ENCODE assay signal across 13 cellular contexts in the genomic region with DNA sequence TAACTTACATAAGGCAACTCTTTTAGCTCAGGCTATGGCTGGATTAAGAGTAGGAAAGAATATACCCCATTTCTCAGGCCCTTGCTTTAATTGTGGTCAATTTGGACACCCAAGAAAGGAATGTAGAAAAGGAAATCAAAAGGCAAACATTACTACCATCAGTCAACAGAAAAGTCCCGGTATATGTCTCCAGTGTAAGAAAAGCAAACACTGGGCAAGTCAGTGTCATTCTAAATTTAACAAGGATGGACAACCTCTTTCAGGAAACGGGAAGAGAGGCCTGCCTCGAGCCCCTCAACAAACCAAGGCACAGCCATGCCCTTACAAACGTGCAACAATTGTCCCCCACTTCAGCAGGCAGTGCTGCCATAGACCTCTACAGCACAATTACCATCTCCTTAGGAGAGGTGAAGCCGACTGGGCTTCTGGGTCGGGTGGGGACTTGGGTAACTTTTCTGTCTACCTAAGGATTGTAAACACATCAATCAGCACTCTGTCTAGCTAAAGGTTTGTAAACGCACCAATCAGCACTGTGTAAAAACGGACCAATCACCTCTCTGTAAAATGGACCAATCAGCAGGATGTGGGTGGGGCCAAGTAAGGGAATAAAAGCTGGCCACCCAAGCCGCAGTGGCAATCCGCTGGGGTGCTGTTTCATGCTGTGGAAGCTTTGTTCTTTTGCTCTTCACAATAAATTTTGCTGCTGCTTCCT. TPM values are rescaled to one million over a fixed set of nuclear protein-coding genes. Genes with fewer than 3 reads are reported as not detected.
DNase-seq lines count a peak whose midpoint lies in the region; ATAC-seq and TF ChIP-seq lines count a peak whose summit lies in the region.
"Had no signal": no experiment of that assay in that cellular context is flagged by ENCODE, and none has a peak within 500 bp of the region (broad histone marks: within the 10 kb centered on the region; RNA-seq: fewer than 3 reads in every experiment).

No MANE protein-coding gene starts in this region.

- TF ChIP-seq CTCF in breast epithelium (IDR thresholded peaks at IDR 0.05) (no peak), MCF 10A (IDR thresholded peaks at IDR 0.05; ENCODE audit: unreplicated experiment) (no peak)

- H3K27me3 Mint-ChIP-seq in MCF 10A (ENCODE audit: insufficient read depth, unreplicated experiment), result no peaks in the 10 kb centered on the region
- peaks cover 8% of the 10 kb centered on the region for H3K27me3 Mint-ChIP-seq in T-helper 1 cell treated with Interleukin-12 subunit alpha and Interleukin-12 subunit beta and Interleukin-4 antibody, amounts not matched to agents 30 μg/mL and 1 μg/mL, for 36 hours (ENCODE audit: low read depth)
- H3K27me3 Mint-ChIP-seq in activated naive CD4-positive, alpha-beta T cell treated with anti-CD3 and anti-CD28 coated beads for 36 hours (ENCODE audit: low read depth), result no peaks in the 10 kb centered on the region
- H3K27me3 Mint-ChIP-seq: memory B cell had no signal

- ATAC-seq in HG03135 (IDR thresholded peaks at IDR 0.05; ENCODE audit: unreplicated experiment), result no peak

- no peaks in the 10 kb centered on the region for H3K27me3 ChIP-seq in breast epithelium

- peaks cover 33% of the 10 kb centered on the region for H3K36me3 Mint-ChIP-seq in MCF 10A (ENCODE audit: insufficient read depth, unreplicated experiment)
- H3K36me3 Mint-ChIP-seq in T-helper 1 cell treated with Interleukin-12 subunit alpha and Interleukin-12 subunit beta and Interleukin-4 antibody, amounts not matched to agents 30 μg/mL and 1 μg/mL, for 36 hours (ENCODE audit: low read depth), result peaks cover 35% of the 10 kb centered on the region
- H3K36me3 Mint-ChIP-seq in activated naive CD4-positive, alpha-beta T cell treated with anti-CD3 and anti-CD28 coated beads for 36 hours (ENCODE audit: low read depth), result peaks cover 29% of the 10 kb centered on the region

- no peaks in the 10 kb centered on the region for H3K36me3 ChIP-seq in breast epithelium

- H3K4me3 ChIP-seq in breast epithelium, result no peak overlapping the region
- H3K4me3 ChIP-seq: HAP-1 had no signal

- H3K9me3 ChIP-seq in breast epithelium, result no peaks in the 10 kb centered on the region
- H3K9me3 ChIP-seq: HAP-1 had no signal

- intact Hi-C loops in breast epithelium (cut with DNase I; ENCODE audit: low total_unique reads) (no loop called here), MCF 10A (cut with micrococcal nuclease) (no loop called here)
- intact Hi-C loops in activated naive CD4-positive, alpha-beta T cell treated with anti-CD3 and anti-CD28 coated beads for 36 hours (cut with micrococcal nuclease), result no loop called here

- no peak overlapping the region for H3K4me3 Mint-ChIP-seq in MCF 10A (ENCODE audit: unreplicated experiment)
- peak overlapping the region; percentile 37 for H3K4me3 Mint-ChIP-seq in T-helper 1 cell treated with Interleukin-12 subunit alpha and Interleukin-12 subunit beta and Interleukin-4 antibody, amounts not matched to agents 30 μg/mL and 1 μg/mL, for 36 hours
- H3K4me3 Mint-ChIP-seq in activated naive CD4-positive, alpha-beta T cell treated with anti-CD3 and anti-CD28 coated beads for 36 hours, result peak overlapping the region; percentile 44
- H3K4me3 Mint-ChIP-seq: memory B cell had no signal

- no peak for TF ChIP-seq POLR2A in breast epithelium (IDR thresholded peaks at IDR 0.05)

- CTCF ChIA-PET in MCF 10A (lab: Yijun Ruan, JAX), result interaction anchor here (0.6 to 2.5 kb wide), 5 partner anchors 9 to 66 kb away, joined by 3 to 11 read pairs (median 3); partner anchors contain the start of genes MRPL58 and SLC16A5
- CTCF ChIA-PET in activated naive CD4-positive, alpha-beta T cell treated with anti-CD3 and anti-CD28 coated beads for 36 hours (lab: Charles Lee), result interaction anchor here (0.9 to 5.1 kb wide), 5 partner anchors 13 to 89 kb away, joined by 3 to 21 read pairs (median 5); partner anchors contain the start of gene MRPL58

- DNase-seq in breast epithelium (ENCODE audit: low spot score in 2 of 2), result no peak
- no peak for DNase-seq in MCF 10A (ENCODE audit: unreplicated experiment)
- DNase-seq in activated naive CD4-positive, alpha-beta T cell treated with anti-CD3 and anti-CD28 coated beads for 36 hours, result peak; percentile 57
- DNase-seq in stimulated activated CD4-positive, alpha-beta T cell treated with anti-CD3 and anti-CD28 coated beads, Interleukin-4, amount 100 ng/mL, for 1 hour, result peak; percentile 28
- no peak for DNase-seq in DMS153 treated with DMSO at 0.1 percent for 48 hours (lab: John Stamatoyannopoulos, UW; ENCODE audit: unreplicated experiment)
- DNase-seq in SIG-M5 (lab: John Stamatoyannopoulos, UW), result no peak
- DNase-seq: DMS53, NCI-H1436 treated with DMSO at 0.1 percent for 48 hours, NCI-H226 had no signal

- H3K4me1 ChIP-seq in breast epithelium, result no peaks in the 10 kb centered on the region

- H3K27ac ChIP-seq in breast epithelium, result peak overlapping the region; percentile 7 to 17

- H3K9me3 Mint-ChIP-seq in MCF 10A (ENCODE audit: unreplicated experiment), result no peaks in the 10 kb centered on the region
- no peaks in the 10 kb centered on the region for H3K9me3 Mint-ChIP-seq in T-helper 1 cell treated with Interleukin-12 subunit alpha and Interleukin-12 subunit beta and Interleukin-4 antibody, amounts not matched to agents 30 μg/mL and 1 μg/mL, for 36 hours
- no peaks in the 10 kb centered on the region for H3K9me3 Mint-ChIP-seq in activated naive CD4-positive, alpha-beta T cell treated with anti-CD3 and anti-CD28 coated beads for 36 hours

- BruUV-seq in MCF 10A (replicated peaks; lab: Mats Ljungman, UMichigan), result no TSS peak

- POLR2A ChIA-PET in MCF 10A (lab: Yijun Ruan, JAX), result interaction anchor here (1.1 to 4.5 kb wide), 4 partner anchors 13 to 145 kb away, joined by 3 to 31 read pairs (median 3); partner anchors contain the start of genes ATP5PD and MRPL58

- H3K27ac Mint-ChIP-seq in MCF 10A (ENCODE audit: low read depth, unreplicated experiment), result no peak overlapping the region
- H3K27ac Mint-ChIP-seq in T-helper 1 cell treated with Interleukin-12 subunit alpha and Interleukin-12 subunit beta and Interleukin-4 antibody, amounts not matched to agents 30 μg/mL and 1 μg/mL, for 36 hours, result peak overlapping the region; percentile 65
- no peak overlapping the region for H3K27ac Mint-ChIP-seq in activated naive CD4-positive, alpha-beta T cell treated with anti-CD3 and anti-CD28 coated beads for 36 hours
- H3K27ac Mint-ChIP-seq: memory B cell had no signal

- H3K4me1 Mint-ChIP-seq in MCF 10A (ENCODE audit: insufficient read depth, unreplicated experiment), result peaks cover 15% of the 10 kb centered on the region
- H3K4me1 Mint-ChIP-seq in T-helper 1 cell treated with Interleukin-12 subunit alpha and Interleukin-12 subunit beta and Interleukin-4 antibody, amounts not matched to agents 30 μg/mL and 1 μg/mL, for 36 hours (ENCODE audit: low read depth), result peaks cover 8% of the 10 kb centered on the region
- peaks cover 14% of the 10 kb centered on the region for H3K4me1 Mint-ChIP-seq in activated naive CD4-positive, alpha-beta T cell treated with anti-CD3 and anti-CD28 coated beads for 36 hours (ENCODE audit: low read depth)

RNA-seq across cellular contexts. Expression of gene MRPL58, which starts 12.4 kb away (rescaled TPM):
- 10 to 100 TPM; 38.6 to 48.6 (median 44.6) TPM for total RNA-seq in breast epithelium
- 56.5 and 71.2 TPM in 2 replicates for total RNA-seq in MCF 10A (2022)
- total RNA-seq in activated naive CD4-positive, alpha-beta T cell treated with anti-CD3 and anti-CD28 coated beads for 36 hours, result 10 to 100 TPM; 60.6 to 64.5 TPM

RNA-seq across cellular contexts. Expression of gene ATP5PD, which starts 21.9 kb away (rescaled TPM):
- total RNA-seq in breast epithelium (100 to 1,000 TPM; 190 to 268 (median 222) TPM), MCF 10A (2022) (362 and 455 TPM in 2 replicates)
- total RNA-seq in activated naive CD4-positive, alpha-beta T cell treated with anti-CD3 and anti-CD28 coated beads for 36 hours, result 100 to 1,000 TPM; 227 to 249 TPM

RNA-seq across cellular contexts. Expression of gene KCTD2, which starts 22.2 kb away (rescaled TPM):
- total RNA-seq in breast epithelium (10 to 100 TPM; 23.5 to 28.4 (median 24.6) TPM), MCF 10A (2022) (11.9 and 12.8 TPM in 2 replicates)
- 10 to 100 TPM; 18.7 to 20.8 TPM for total RNA-seq in activated naive CD4-positive, alpha-beta T cell treated with anti-CD3 and anti-CD28 coated beads for 36 hours

RNA-seq across cellular contexts. Expression of gene CDR2L, which starts 37.4 kb away (rescaled TPM):
- total RNA-seq in breast epithelium, result 10 to 100 TPM in 1 of 3 donors, 1 to 10 TPM in 2; 8.0 to 13.1 (median 9.2) TPM
- total RNA-seq in MCF 10A (2022), result 3.4 and 4.1 TPM in 2 replicates
- total RNA-seq in activated naive CD4-positive, alpha-beta T cell treated with anti-CD3 and anti-CD28 coated beads for 36 hours, result under 1 TPM; 0.49 to 0.93 TPM

RNA-seq across cellular contexts. Expression of gene HID1, which starts 52.3 kb away (rescaled TPM):
- 10 to 100 TPM in 2 of 3 donors, 1 to 10 TPM in 1; 6.1 to 46.5 (median 37.3) TPM for total RNA-seq in breast epithelium
- total RNA-seq in MCF 10A (2022), result 3.2 and 7.0 TPM in 2 replicates
- total RNA-seq in activated naive CD4-positive, alpha-beta T cell treated with anti-CD3 and anti-CD28 coated beads for 36 hours, result 1 to 10 TPM in 1 of 2 experiments, under 1 TPM in 1; 0.91 to 1.6 TPM

Comparison
In these comparisons a context has a peak if more than half of its experiments do, and no peak if none do; other contexts are left out.
1. DNase-seq: peak in activated naive CD4-positive, alpha-beta T cell treated with anti-CD3 and anti-CD28 coated beads for 36 hours (single experiment) and stimulated activated CD4-positive, alpha-beta T cell treated with anti-CD3 and anti-CD28 coated beads, Interleukin-4, amount 100 ng/mL, for 1 hour (single experiment); none in breast epithelium (0 of 2), MCF 10A (single experiment), DMS153 treated with DMSO at 0.1 percent for 48 hours (single experiment) and SIG-M5 (single experiment).